Comparison of ENCODE assay signal across 14 cellular contexts in the genomic region with DNA sequence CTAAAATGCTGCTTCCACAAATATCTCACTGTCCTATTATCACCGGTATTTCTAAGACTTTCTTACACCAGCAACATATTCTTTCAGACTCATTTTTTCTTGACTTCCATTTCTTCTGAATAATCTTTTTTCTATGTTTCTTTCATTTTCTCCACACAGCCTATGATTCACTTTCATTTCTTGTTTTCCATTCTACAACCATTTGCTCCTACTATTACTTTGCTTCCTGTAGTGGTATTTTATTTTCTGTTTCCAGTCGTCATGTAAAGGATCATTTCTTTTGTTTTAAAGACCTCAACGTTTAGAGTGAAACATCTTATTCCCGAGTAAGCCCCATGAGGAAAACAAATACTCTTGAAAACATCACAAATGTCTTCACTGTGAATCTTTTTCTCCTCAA.
"Had no signal": no experiment of that assay in that cellular context is flagged by ENCODE, and none has a peak within 500 bp of the region (broad histone marks: within the 10 kb centered on the region; RNA-seq: fewer than 3 reads in every experiment).

No MANE protein-coding gene starts in this region.

- DNase-seq: activated B cell treated with CpG ODN at 0.5 μM for 24 hours; activated CD4-positive, alpha-beta T cell treated with anti-CD3 and anti-CD28 coated beads for 4 hours; activated CD8-positive, alpha-beta T cell treated with anti-CD3 and anti-CD28 coated beads for 36 hours; activated naive CD4-positive, alpha-beta T cell treated with Interleukin-2 at 50 U/mL for 16 hours; activated naive CD8-positive, alpha-beta T cell treated with anti-CD3 and anti-CD28 coated beads, Interleukin-2, amount 10 ng/mL, durations not matched to agents 7 days and 5 days; activated T-cell treated with anti-CD3 and anti-CD28 coated beads, Interleukin-2, amount 50 U/mL, for 1 hour; body of pancreas; dermis blood vessel endothelial cell; effector memory CD4-positive, alpha-beta T cell; mucosa of descending colon; naive B cell; stimulated activated CD4-positive, alpha-beta T cell treated with anti-CD3 and anti-CD28 coated beads, Interleukin-2, amount 100 ng/mL, for 24 hours; stimulated activated naive CD8-positive, alpha-beta T cell treated with anti-CD3 and anti-CD28 coated beads, Interleukin-15, Interleukin-2, amounts not matched to agents 100 U/mL and 50 U/mL, for 24 hours; substantia nigra had no signal

- ATAC-seq: activated CD8-positive, alpha-beta T cell treated with anti-CD3 and anti-CD28 coated beads for 36 hours; body of pancreas; mucosa of descending colon; stimulated activated naive CD8-positive, alpha-beta T cell treated with anti-CD3 and anti-CD28 coated beads, Interleukin-15, Interleukin-2, amounts not matched to agents 100 U/mL and 50 U/mL, for 24 hours had no signal
